ENCODE assay signal across 27 cellular contexts in genomic region chr17:60165223-60165622, GRCh38. TPM values are rescaled to one million over a fixed set of nuclear protein-coding genes. Genes with fewer than 3 reads are reported as not detected.
DNase-seq lines count a peak whose midpoint lies in the region; ATAC-seq and TF ChIP-seq lines count a peak whose summit lies in the region.
"Had no signal": no experiment of that assay in that cellular context is flagged by ENCODE, and none has a peak within 500 bp of the region (broad histone marks: within the 10 kb centered on the region; RNA-seq: fewer than 3 reads in every experiment).

No MANE protein-coding gene starts in this region.

- WGBS in sigmoid colon, 2 donors = 63 to 73% methylated on average over 5 of the region's 5 CpGs
- WGBS in ovary, 3 donors = 25 to 43% (median 40%) methylated on average over 5 of the region's 5 CpGs

- no peak for ATAC-seq in activated naive CD8-positive, alpha-beta T cell treated with anti-CD3 and anti-CD28 coated beads, Interleukin-2, amount 10 ng/mL, durations not matched to agents 7 days and 5 days (ENCODE audit: low read depth)
- no peak for ATAC-seq in left lung
- ATAC-seq: esophagus mucosa, heart left ventricle had no signal

- H3K27ac ChIP-seq in coronary artery (no peak overlapping the region), sigmoid colon (no peak overlapping the region), ovary (no peak overlapping the region), left lung (peak overlapping the region in 1 of 2 donors; percentile 14)
- H3K27ac ChIP-seq: heart left ventricle, SK-N-MC, tibial artery had no signal

- TF ChIP-seq CTCF in coronary artery (IDR thresholded peaks at IDR 0.05) (no peak), sigmoid colon (IDR thresholded peaks at IDR 0.05) (no peak), ovary (IDR thresholded peaks at IDR 0.05) (no peak), left lung (IDR thresholded peaks at IDR 0.05) (no peak)

- TF ChIP-seq EP300 in sigmoid colon (IDR thresholded peaks at IDR 0.05) (no peak), ovary (IDR thresholded peaks at IDR 0.05) (no peak)

- H3K4me3 Mint-ChIP-seq in activated naive CD8-positive, alpha-beta T cell treated with anti-CD3 and anti-CD28 coated beads, Interleukin-2, amount 10 ng/mL, durations not matched to agents 7 days and 5 days = no peak overlapping the region
- no peak overlapping the region for H3K4me3 Mint-ChIP-seq in activated naive CD8-positive, alpha-beta T cell treated with anti-CD3 and anti-CD28 coated beads for 36 hours
- H3K4me3 Mint-ChIP-seq: CD4-positive, alpha-beta T cell; T-helper 1 cell treated with Interleukin-12 subunit alpha and Interleukin-12 subunit beta and Interleukin-4 antibody, amounts not matched to agents 30 μg/mL and 1 μg/mL, for 36 hours had no signal

- H3K4me1 ChIP-seq in sigmoid colon (no peaks in the 10 kb centered on the region), ovary (ENCODE audit: insufficient read depth) (peaks cover 3% of the 10 kb centered on the region), left lung (peaks cover 0 to 48% of the 10 kb centered on the region in 2 donors)

- peaks cover 2% of the 10 kb centered on the region for H3K27me3 Mint-ChIP-seq in activated naive CD8-positive, alpha-beta T cell treated with anti-CD3 and anti-CD28 coated beads, Interleukin-2, amount 10 ng/mL, durations not matched to agents 7 days and 5 days
- H3K27me3 Mint-ChIP-seq in activated naive CD8-positive, alpha-beta T cell treated with anti-CD3 and anti-CD28 coated beads for 36 hours = peaks cover 26% of the 10 kb centered on the region

- intact Hi-C loops in sigmoid colon (cut with DNase I) = no loop called here
- intact Hi-C loops in ovary (cut with DNase I) = no loop called here
- intact Hi-C loops in left lung (cut with DNase I) = no loop called here

- peak; percentile 20 for DNase-seq in activated naive CD8-positive, alpha-beta T cell treated with anti-CD3 and anti-CD28 coated beads, Interleukin-2, amount 10 ng/mL, durations not matched to agents 7 days and 5 days
- DNase-seq in activated naive CD8-positive, alpha-beta T cell treated with anti-CD3 and anti-CD28 coated beads for 36 hours = no peak
- DNase-seq in NAMALWA (ENCODE audit: low spot score) (peak; percentile 29), coronary artery (ENCODE audit: low spot score) (peak; percentile 57), sigmoid colon (peak; percentile 45), HT-29 (ENCODE audit: low spot score) (no peak), ovary (no peak), left lung (no peak)
- DNase-seq: activated gamma-delta T cell treated with Interleukin-2 at 50 U/mL for 16 hours; activated T-cell treated with anti-CD3 and anti-CD28 coated beads, Interleukin-2, amount 50 U/mL, for 1 hour; effector memory CD4-positive, alpha-beta T cell; foreskin fibroblast; heart left ventricle; kidney glomerular epithelial cell; NCI-H446 treated with DMSO at 0.1 percent for 48 hours; nucleus accumbens; tibial artery had no signal

- peaks cover 16% of the 10 kb centered on the region for H3K4me1 Mint-ChIP-seq in activated naive CD8-positive, alpha-beta T cell treated with anti-CD3 and anti-CD28 coated beads, Interleukin-2, amount 10 ng/mL, durations not matched to agents 7 days and 5 days
- H3K4me1 Mint-ChIP-seq in activated naive CD8-positive, alpha-beta T cell treated with anti-CD3 and anti-CD28 coated beads for 36 hours = peaks cover 14% of the 10 kb centered on the region

- H3K9me3 ChIP-seq in sigmoid colon = no peaks in the 10 kb centered on the region
- H3K9me3 ChIP-seq in ovary = no peaks in the 10 kb centered on the region
- no peaks in the 10 kb centered on the region for H3K9me3 ChIP-seq in left lung
- H3K9me3 ChIP-seq: colonic mucosa, heart left ventricle, stomach, tibial artery had no signal

- TF ChIP-seq POLR2A in sigmoid colon (IDR thresholded peaks at IDR 0.05) (no peak), ovary (IDR thresholded peaks at IDR 0.05) (no peak)

- H3K4me3 ChIP-seq in coronary artery (no peak overlapping the region), sigmoid colon (no peak overlapping the region), ovary (no peak overlapping the region), left lung (no peak overlapping the region)
- H3K4me3 ChIP-seq: colonic mucosa, heart left ventricle, SK-N-MC, stomach, tibial artery had no signal

- H3K27me3 ChIP-seq in sigmoid colon (peaks cover 0 to 40% (median 7%) of the 10 kb centered on the region in 3 donors), ovary (no peaks in the 10 kb centered on the region), left lung (peaks cover 0 to 5% of the 10 kb centered on the region in 2 donors)
- H3K27me3 ChIP-seq: colonic mucosa had no signal

- H3K9me3 Mint-ChIP-seq in activated naive CD8-positive, alpha-beta T cell treated with anti-CD3 and anti-CD28 coated beads, Interleukin-2, amount 10 ng/mL, durations not matched to agents 7 days and 5 days = no peaks in the 10 kb centered on the region
- H3K9me3 Mint-ChIP-seq in activated naive CD8-positive, alpha-beta T cell treated with anti-CD3 and anti-CD28 coated beads for 36 hours = no peaks in the 10 kb centered on the region
- H3K9me3 Mint-ChIP-seq: CD4-positive, alpha-beta T cell; T-helper 1 cell treated with Interleukin-12 subunit alpha and Interleukin-12 subunit beta and Interleukin-4 antibody, amounts not matched to agents 30 μg/mL and 1 μg/mL, for 36 hours had no signal

- POLR2A ChIA-PET in activated naive CD8-positive, alpha-beta T cell treated with anti-CD3 and anti-CD28 coated beads, Interleukin-2, amount 10 ng/mL, durations not matched to agents 7 days and 5 days (lab: Charles Lee) = no interaction called here

- H3K36me3 Mint-ChIP-seq in activated naive CD8-positive, alpha-beta T cell treated with anti-CD3 and anti-CD28 coated beads, Interleukin-2, amount 10 ng/mL, durations not matched to agents 7 days and 5 days = no peaks in the 10 kb centered on the region
- no peaks in the 10 kb centered on the region for H3K36me3 Mint-ChIP-seq in activated naive CD8-positive, alpha-beta T cell treated with anti-CD3 and anti-CD28 coated beads for 36 hours

- H3K27ac Mint-ChIP-seq in activated naive CD8-positive, alpha-beta T cell treated with anti-CD3 and anti-CD28 coated beads, Interleukin-2, amount 10 ng/mL, durations not matched to agents 7 days and 5 days = no peak overlapping the region
- no peak overlapping the region for H3K27ac Mint-ChIP-seq in activated naive CD8-positive, alpha-beta T cell treated with anti-CD3 and anti-CD28 coated beads for 36 hours
- H3K27ac Mint-ChIP-seq: CD4-positive, alpha-beta T cell; T-helper 1 cell treated with Interleukin-12 subunit alpha and Interleukin-12 subunit beta and Interleukin-4 antibody, amounts not matched to agents 30 μg/mL and 1 μg/mL, for 36 hours had no signal

- H3K36me3 ChIP-seq in sigmoid colon (no peaks in the 10 kb centered on the region), ovary (no peaks in the 10 kb centered on the region), left lung (no peaks in the 10 kb centered on the region)
- H3K36me3 ChIP-seq: colonic mucosa, heart left ventricle, stomach, tibial artery had no signal

RNA-seq across cellular contexts. Expression of gene CA4, which starts 15.4 kb away (rescaled TPM):
- not detected for total RNA-seq in activated naive CD8-positive, alpha-beta T cell treated with anti-CD3 and anti-CD28 coated beads, Interleukin-2, amount 10 ng/mL, durations not matched to agents 7 days and 5 days
- total RNA-seq in activated naive CD8-positive, alpha-beta T cell treated with anti-CD3 and anti-CD28 coated beads for 36 hours = not detected
- total RNA-seq in sigmoid colon (1 to 10 TPM in 2 of 4 donors, not detected in 2; 2.1 to 3.3 TPM), ovary (10 to 100 TPM in 1 of 7 donors, 1 to 10 TPM in 6; 1.1 to 21.8 (median 3.1) TPM), left lung (10 to 100 TPM; 10.6 to 35.7 TPM)
- polyA plus RNA-seq in sigmoid colon (100 to 1,000 TPM in 2 of 3 donors, 10 to 100 TPM in 1; 91.3 to 300 (median 194) TPM), ovary (10 to 100 TPM in 1 of 2 donors, 1 to 10 TPM in 1; 9.4 to 39.3 TPM)
- total RNA-seq in HT-29 (2014; rRNA removed; shearing (Covaris generic)) = 0.10 TPM in 1 of 2 replicates, not detected in the other
- total RNA-seq: A172; CD4-positive, alpha-beta T cell; Daoy; H4; myocyte had no signal

Comparison
In these comparisons a context has a peak if more than half of its experiments do, and no peak if none do; other contexts are left out.
1. DNase-seq: peak in activated naive CD8-positive, alpha-beta T cell treated with anti-CD3 and anti-CD28 coated beads, Interleukin-2, amount 10 ng/mL, durations not matched to agents 7 days and 5 days (single experiment), NAMALWA (single experiment), coronary artery (single experiment) and sigmoid colon (single experiment); none in activated naive CD8-positive, alpha-beta T cell treated with anti-CD3 and anti-CD28 coated beads for 36 hours (single experiment), HT-29 (single experiment), ovary (0 of 5) and left lung (0 of 2).